2 cellular contexts compared by ENCODE assay signal in genomic region chr5:108925073-108925472, GRCh38.
TF ChIP-seq lines count a peak whose summit lies in the region.

No MANE protein-coding gene starts in this region.

TF ChIP-seq in HCT116, 20 proteins besides CTCF, POLR2A, EP300 and RAD21:
- TF ChIP-seq REST (IDR thresholded peaks at IDR 0.05; ENCODE audit: low read depth): no peak
- no peak for TF ChIP-seq SIN3A (IDR thresholded peaks at IDR 0.05; ENCODE audit: low read depth)
- no peak for TF ChIP-seq TCF7L2 (IDR thresholded peaks at IDR 0.05; ENCODE audit: borderline replicate concordance, extremely low read depth, insufficient read depth, insufficient read length)
- TF ChIP-seq YY1 (IDR thresholded peaks at IDR 0.05; ENCODE audit: extremely low read depth, insufficient replicate concordance, low read depth, low read length): no peak
- TF ChIP-seq ELF1 (IDR thresholded peaks at IDR 0.05; ENCODE audit: borderline replicate concordance, low read depth): no peak
- no peak for TF ChIP-seq FOSL1 (IDR thresholded peaks at IDR 0.05; ENCODE audit: low read depth)
- no peak for TF ChIP-seq EZH2 (IDR thresholded peaks at IDR 0.05)
- TF ChIP-seq JUND (IDR thresholded peaks at IDR 0.05): no peak
- TF ChIP-seq ZFX (IDR thresholded peaks at IDR 0.05): no peak
- TF ChIP-seq SP1 (IDR thresholded peaks at IDR 0.05; ENCODE audit: low read depth): no peak
- no peak for TF ChIP-seq MAX (IDR thresholded peaks at IDR 0.05)
- no peak for TF ChIP-seq POLR2AphosphoS5 (IDR thresholded peaks at IDR 0.05; ENCODE audit: low read depth, low read length)
- TF ChIP-seq CEBPB (IDR thresholded peaks at IDR 0.05; ENCODE audit: low read depth): no peak
- TF ChIP-seq SRF (IDR thresholded peaks at IDR 0.05; ENCODE audit: low read depth): no peak
- no peak for TF ChIP-seq CBX3 (IDR thresholded peaks at IDR 0.05; ENCODE audit: low read depth)
- TF ChIP-seq EGR1 (IDR thresholded peaks at IDR 0.05; ENCODE audit: low read depth): no peak

TF ChIP-seq in GM12878, 131 proteins besides CTCF, POLR2A, EP300 and RAD21 (continued from another document):
- TF ChIP-seq ZNF687 (IDR thresholded peaks at IDR 0.05) (no peak), RELA (IDR thresholded peaks at IDR 0.05; ENCODE audit: borderline replicate concordance, partially characterized antibody) (no peak), NR2C2 (IDR thresholded peaks at IDR 0.05; ENCODE audit: borderline replicate concordance, control insufficient read depth, insufficient read length, low read depth) (no peak), CUX1 (IDR thresholded peaks at IDR 0.05; ENCODE audit: insufficient replicate concordance, low read depth, low read length) (no peak), IKZF2 (IDR thresholded peaks at IDR 0.05) (no peak), ELK1 (IDR thresholded peaks at IDR 0.05; ENCODE audit: low read depth, low read length) (no peak), CREB1 (IDR thresholded peaks at IDR 0.05; ENCODE audit: low read depth) (no peak), SMAD1 (IDR thresholded peaks at IDR 0.05; ENCODE audit: low read depth, partially characterized antibody) (no peak)
- TF ChIP-seq, protein P1, sequence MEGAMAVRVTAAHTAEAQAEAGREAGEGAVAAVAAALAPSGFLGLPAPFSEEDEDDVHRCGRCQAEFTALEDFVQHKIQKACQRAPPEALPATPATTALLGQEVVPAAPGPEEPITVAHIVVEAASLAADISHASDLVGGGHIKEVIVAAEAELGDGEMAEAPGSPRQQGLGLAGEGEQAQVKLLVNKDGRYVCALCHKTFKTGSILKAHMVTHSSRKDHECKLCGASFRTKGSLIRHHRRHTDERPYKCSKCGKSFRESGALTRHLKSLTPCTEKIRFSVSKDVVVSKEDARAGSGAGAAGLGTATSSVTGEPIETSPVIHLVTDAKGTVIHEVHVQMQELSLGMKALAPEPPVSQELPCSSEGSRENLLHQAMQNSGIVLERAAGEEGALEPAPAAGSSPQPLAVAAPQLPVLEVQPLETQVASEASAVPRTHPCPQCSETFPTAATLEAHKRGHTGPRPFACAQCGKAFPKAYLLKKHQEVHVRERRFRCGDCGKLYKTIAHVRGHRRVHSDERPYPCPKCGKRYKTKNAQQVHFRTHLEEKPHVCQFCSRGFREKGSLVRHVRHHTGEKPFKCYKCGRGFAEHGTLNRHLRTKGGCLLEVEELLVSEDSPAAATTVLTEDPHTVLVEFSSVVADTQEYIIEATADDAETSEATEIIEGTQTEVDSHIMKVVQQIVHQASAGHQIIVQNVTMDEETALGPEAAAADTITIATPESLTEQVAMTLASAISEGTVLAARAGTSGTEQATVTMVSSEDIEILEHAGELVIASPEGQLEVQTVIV (IDR thresholded peaks at IDR 0.05; ENCODE audit: borderline replicate concordance, partially characterized antibody): no peak
